Comparison of ENCODE assay signal across 29 cellular contexts in genomic region chr10:105611244-105611798, GRCh38.
"Had no signal": no experiment of that assay in that cellular context is flagged by ENCODE, and none has a peak within 500 bp of the region (broad histone marks: within the 10 kb centered on the region; RNA-seq: fewer than 3 reads in every experiment).

No MANE protein-coding gene starts in this region.

- DNase-seq: activated B cell treated with CpG ODN at 0.5 μM for 24 hours; activated CD4-positive, alpha-beta T cell treated with anti-CD3 and anti-CD28 coated beads for 1 hour; activated CD4-positive, alpha-beta T cell treated with anti-CD3 and anti-CD28 coated beads, Interleukin-2, amount 10 ng/mL, durations not matched to agents 24 days and 14 days; activated CD4-positive, alpha-beta T cell treated with anti-CD3 and anti-CD28 coated beads, Interleukin-2, amount 50 U/mL, for 48 hours; activated CD8-positive, alpha-beta memory T cell treated with anti-CD3 and anti-CD28 coated beads, Interleukin-2, amount 10 ng/mL, durations not matched to agents 7 days and 5 days; activated effector memory CD4-positive, alpha-beta T cell treated with anti-CD3 and anti-CD28 coated beads, Interleukin-2, amount 50 U/mL, for 16 hours; activated naive CD4-positive, alpha-beta T cell treated with Interleukin-2 at 50 U/mL for 16 hours; activated T-cell treated with anti-CD3 and anti-CD28 coated beads, Interleukin-2, amount 50 U/mL, for 24 hours; amygdala; brain microvascular endothelial cell; NCI-H1092; NCI-H146; NCI-H187 treated with DMSO at 0.1 percent for 48 hours; NCI-H2081 treated with DMSO at 0.1 percent for 48 hours; NCI-H446; NCI-H524; NCI-H82; Peyer's patch; SHP77; T-helper 2 cell; T1000 had no signal

- H3K36me3 Mint-ChIP-seq: activated CD8-positive, alpha-beta memory T cell treated with anti-CD3 and anti-CD28 coated beads, Interleukin-2, amount 10 ng/mL, durations not matched to agents 7 days and 5 days; activated naive CD8-positive, alpha-beta T cell had no signal

- H3K4me1 ChIP-seq: SJSA1 had no signal

- H3K36me3 ChIP-seq: brain microvascular endothelial cell, cardiac muscle cell, Peyer's patch, SJSA1 had no signal

- H3K27me3 ChIP-seq: brain microvascular endothelial cell, cardiac muscle cell, Peyer's patch, SJSA1 had no signal

- H3K27ac Mint-ChIP-seq: activated B cell treated with CpG ODN at 0.5 μM for 24 hours; activated CD4-positive, alpha-beta T cell treated with anti-CD3 and anti-CD28 coated beads, Interleukin-2, amount 10 ng/mL, durations not matched to agents 24 days and 14 days; activated CD8-positive, alpha-beta memory T cell treated with anti-CD3 and anti-CD28 coated beads, Interleukin-2, amount 10 ng/mL, durations not matched to agents 7 days and 5 days; activated naive CD8-positive, alpha-beta T cell; activated T-cell treated with anti-CD3 and anti-CD28 coated beads, Interleukin-2, amount 50 U/mL, for 24 hours; activated T-helper 1 cell treated with anti-CD3 and anti-CD28 coated beads, Interleukin-12 subunit alpha, Interleukin-12 subunit beta, Interleukin-2, Interleukin-4 antibody, amounts not matched to agents 30 ng/mL and 10 ng/mL and 1 ng/mL, durations not matched to agents 14 hours and 24 hours and 36 hours had no signal

- ATAC-seq: activated CD8-positive, alpha-beta memory T cell treated with anti-CD3 and anti-CD28 coated beads, Interleukin-2, amount 10 ng/mL, durations not matched to agents 7 days and 5 days had no signal

- H3K4me1 Mint-ChIP-seq: activated B cell treated with CpG ODN at 0.5 μM for 24 hours; activated CD4-positive, alpha-beta T cell treated with anti-CD3 and anti-CD28 coated beads, Interleukin-2, amount 10 ng/mL, durations not matched to agents 24 days and 14 days; activated CD8-positive, alpha-beta memory T cell treated with anti-CD3 and anti-CD28 coated beads, Interleukin-2, amount 10 ng/mL, durations not matched to agents 7 days and 5 days had no signal

- H3K9me3 ChIP-seq: Peyer's patch had no signal

- FAIRE-seq: astrocyte, TTC549 had no signal

- H3K27me3 Mint-ChIP-seq: activated B cell treated with CpG ODN at 0.5 μM for 24 hours; activated CD4-positive, alpha-beta T cell treated with anti-CD3 and anti-CD28 coated beads, Interleukin-2, amount 10 ng/mL, durations not matched to agents 24 days and 14 days; activated CD8-positive, alpha-beta memory T cell treated with anti-CD3 and anti-CD28 coated beads, Interleukin-2, amount 10 ng/mL, durations not matched to agents 7 days and 5 days; activated naive CD8-positive, alpha-beta T cell; activated T-cell treated with anti-CD3 and anti-CD28 coated beads, Interleukin-2, amount 50 U/mL, for 24 hours had no signal

- H3K9me3 Mint-ChIP-seq: activated CD4-positive, alpha-beta T cell treated with anti-CD3 and anti-CD28 coated beads, Interleukin-2, amount 10 ng/mL, durations not matched to agents 24 days and 14 days; activated T-helper 1 cell treated with anti-CD3 and anti-CD28 coated beads, Interleukin-12 subunit alpha, Interleukin-12 subunit beta, Interleukin-2, Interleukin-4 antibody, amounts not matched to agents 30 ng/mL and 10 ng/mL and 1 ng/mL, durations not matched to agents 14 hours and 24 hours and 36 hours had no signal

- H3K4me3 ChIP-seq: cardiac muscle cell, Peyer's patch, SJSA1 had no signal

- H3K4me3 Mint-ChIP-seq: activated B cell treated with CpG ODN at 0.5 μM for 24 hours; activated CD4-positive, alpha-beta T cell treated with anti-CD3 and anti-CD28 coated beads, Interleukin-2, amount 10 ng/mL, durations not matched to agents 24 days and 14 days; activated CD8-positive, alpha-beta memory T cell treated with anti-CD3 and anti-CD28 coated beads, Interleukin-2, amount 10 ng/mL, durations not matched to agents 7 days and 5 days; activated naive CD8-positive, alpha-beta T cell; activated T-cell treated with anti-CD3 and anti-CD28 coated beads, Interleukin-2, amount 50 U/mL, for 24 hours; activated T-helper 1 cell treated with anti-CD3 and anti-CD28 coated beads, Interleukin-12 subunit alpha, Interleukin-12 subunit beta, Interleukin-2, Interleukin-4 antibody, amounts not matched to agents 30 ng/mL and 10 ng/mL and 1 ng/mL, durations not matched to agents 14 hours and 24 hours and 36 hours had no signal

- H3K27ac ChIP-seq: brain microvascular endothelial cell, cardiac muscle cell, KMS-11, RWPE1, SJSA1 had no signal
